Comparison of ENCODE assay signal across 1 cellular context in the genomic region with DNA sequence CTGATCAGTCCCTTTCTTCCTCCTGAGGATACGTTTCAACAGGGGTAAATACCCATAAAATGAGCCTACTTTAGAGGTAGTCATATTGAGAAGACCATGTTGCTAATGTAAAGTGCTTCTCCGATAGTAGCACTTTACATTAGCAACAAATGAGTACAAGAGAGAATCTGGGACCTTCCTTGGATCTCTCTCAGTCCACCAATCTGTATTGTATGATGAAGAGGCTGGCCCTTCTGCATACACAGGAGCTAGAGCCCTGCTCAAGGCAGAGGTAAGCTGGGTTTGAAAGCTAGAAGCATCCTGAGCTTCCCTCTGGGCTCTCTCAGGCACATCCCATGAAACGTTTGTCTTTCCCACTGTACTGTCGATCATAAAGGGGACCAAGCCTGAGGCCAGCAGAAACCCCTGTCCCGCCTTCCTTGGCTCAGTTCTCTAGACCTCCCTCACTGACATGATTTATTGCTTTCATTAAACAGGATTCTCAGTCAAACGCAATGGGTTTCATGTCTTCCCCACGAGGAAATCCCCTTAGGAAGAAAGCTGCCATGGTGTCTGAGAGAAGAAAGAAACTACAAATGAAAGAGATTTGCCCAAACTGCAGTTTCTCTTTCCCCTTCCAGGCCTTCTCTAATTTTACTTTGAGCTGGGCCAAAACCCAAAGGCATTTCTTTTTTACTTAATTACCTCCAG.
TF ChIP-seq lines count a peak whose summit lies in the region.

No MANE protein-coding gene starts in this region.

TF ChIP-seq in GM12878, 131 proteins besides CTCF, POLR2A, EP300 and RAD21 (continued from another document):
- TF ChIP-seq, protein P1, sequence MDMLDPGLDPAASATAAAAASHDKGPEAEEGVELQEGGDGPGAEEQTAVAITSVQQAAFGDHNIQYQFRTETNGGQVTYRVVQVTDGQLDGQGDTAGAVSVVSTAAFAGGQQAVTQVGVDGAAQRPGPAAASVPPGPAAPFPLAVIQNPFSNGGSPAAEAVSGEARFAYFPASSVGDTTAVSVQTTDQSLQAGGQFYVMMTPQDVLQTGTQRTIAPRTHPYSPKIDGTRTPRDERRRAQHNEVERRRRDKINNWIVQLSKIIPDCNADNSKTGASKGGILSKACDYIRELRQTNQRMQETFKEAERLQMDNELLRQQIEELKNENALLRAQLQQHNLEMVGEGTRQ (IDR thresholded peaks at IDR 0.05; ENCODE audit: borderline replicate concordance, low read depth, low read length), result no peak
- TF ChIP-seq, protein P2, sequence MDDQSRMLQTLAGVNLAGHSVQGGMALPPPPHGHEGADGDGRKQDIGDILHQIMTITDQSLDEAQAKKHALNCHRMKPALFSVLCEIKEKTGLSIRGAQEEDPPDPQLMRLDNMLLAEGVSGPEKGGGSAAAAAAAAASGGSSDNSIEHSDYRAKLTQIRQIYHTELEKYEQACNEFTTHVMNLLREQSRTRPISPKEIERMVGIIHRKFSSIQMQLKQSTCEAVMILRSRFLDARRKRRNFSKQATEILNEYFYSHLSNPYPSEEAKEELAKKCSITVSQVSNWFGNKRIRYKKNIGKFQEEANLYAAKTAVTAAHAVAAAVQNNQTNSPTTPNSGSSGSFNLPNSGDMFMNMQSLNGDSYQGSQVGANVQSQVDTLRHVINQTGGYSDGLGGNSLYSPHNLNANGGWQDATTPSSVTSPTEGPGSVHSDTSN (IDR thresholded peaks at IDR 0.05; ENCODE audit: insufficient replicate concordance, low read depth, low read length), result peak; percentile 91
- TF ChIP-seq RELA (IDR thresholded peaks at IDR 0.05; ENCODE audit: borderline replicate concordance, partially characterized antibody) (peak; percentile 30), YY1 (IDR thresholded peaks at IDR 0.05; ENCODE audit: low read depth, low read length) (0 out of 2 replicates have a peak, but pooled peaks have one; percentile 14), RCOR1 (conservative IDR thresholded peaks at IDR 0.05; ENCODE audit: low read depth, low read length) (no peak), NR2F1 (conservative IDR thresholded peaks at IDR 0.05) (no peak), DPF2 (IDR thresholded peaks at IDR 0.05) (0 out of 2 replicates have a peak, but pooled peaks have one; percentile 61)
- TF ChIP-seq, protein P3, sequence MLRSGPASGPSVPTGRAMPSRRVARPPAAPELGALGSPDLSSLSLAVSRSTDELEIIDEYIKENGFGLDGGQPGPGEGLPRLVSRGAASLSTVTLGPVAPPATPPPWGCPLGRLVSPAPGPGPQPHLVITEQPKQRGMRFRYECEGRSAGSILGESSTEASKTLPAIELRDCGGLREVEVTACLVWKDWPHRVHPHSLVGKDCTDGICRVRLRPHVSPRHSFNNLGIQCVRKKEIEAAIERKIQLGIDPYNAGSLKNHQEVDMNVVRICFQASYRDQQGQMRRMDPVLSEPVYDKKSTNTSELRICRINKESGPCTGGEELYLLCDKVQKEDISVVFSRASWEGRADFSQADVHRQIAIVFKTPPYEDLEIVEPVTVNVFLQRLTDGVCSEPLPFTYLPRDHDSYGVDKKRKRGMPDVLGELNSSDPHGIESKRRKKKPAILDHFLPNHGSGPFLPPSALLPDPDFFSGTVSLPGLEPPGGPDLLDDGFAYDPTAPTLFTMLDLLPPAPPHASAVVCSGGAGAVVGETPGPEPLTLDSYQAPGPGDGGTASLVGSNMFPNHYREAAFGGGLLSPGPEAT (IDR thresholded peaks at IDR 0.05; ENCODE audit: low read depth), result peak; percentile 28; the same call in 1 of the 2 replicates
TF ChIP-seq in GM12878: peak in this region for 9.
